8 cellular contexts compared by ENCODE assay signal in genomic region chr6:16206595-16207037, GRCh38. TPM values are rescaled to one million over a fixed set of nuclear protein-coding genes. Genes with fewer than 3 reads are reported as not detected.
A peak's percentile ranks its signal among the peaks of the same experiment; 100 is the strongest.
DNase-seq lines count a peak whose midpoint lies in the region; TF ChIP-seq lines count a peak whose summit lies in the region.

No MANE protein-coding gene starts in this region.

- CTCF ChIA-PET in AG04449 (lab: Yijun Ruan, JAX): interaction anchor here (0.7 to 9.3 kb wide), 21 partner anchors 9 to 582 kb away, joined by 3 to 145 read pairs (median 6); no protein-coding TSS in a partner anchor

- DNase-seq in AG04449 (ENCODE audit: low read depth, low spot score) (peak; percentile 65), GM12864 (ENCODE audit: low read depth) (no peak), NB4 (ENCODE audit: low read depth) (peak; percentile 79), SW 1271 (lab: John Stamatoyannopoulos, UW) (peak; percentile 30 to 84), caudate nucleus (lab: John Stamatoyannopoulos, UW) (peak in 36 of 61 donors; percentile 3 to 81 (median 20)), kidney epithelial cell (ENCODE audit: low read depth) (peak; percentile 43), GOT3 (lab: John Stamatoyannopoulos, UW) (no peak)
- peak; percentile 38 to 45 for DNase-seq in stimulated activated CD4-positive, alpha-beta T cell treated with anti-CD3 and anti-CD28 coated beads, Interleukin-2, amount 100 ng/mL, for 24 hours

- POLR2A ChIA-PET in AG04449 (lab: Yijun Ruan, JAX): no interaction called here

- no peak overlapping the region for H3K4me3 ChIP-seq in AG04449 (ENCODE audit: low read depth, low read length)
- no peak overlapping the region for H3K4me3 ChIP-seq in GM12864 (ENCODE audit: low read depth, low read length)
- no peak overlapping the region for H3K4me3 ChIP-seq in NB4 (ENCODE audit: low read depth, low read length)
- no peak overlapping the region for H3K4me3 ChIP-seq in kidney epithelial cell (ENCODE audit: low read depth, low read length)

- H3K27me3 ChIP-seq in kidney epithelial cell (ENCODE audit: control insufficient read depth, insufficient read depth, low read length): no peaks in the 10 kb centered on the region

- TF ChIP-seq POLR2A in NB4 (IDR thresholded peaks at IDR 0.05; ENCODE audit: extremely low read depth, insufficient read length): no peak

- H3K36me3 ChIP-seq in kidney epithelial cell (ENCODE audit: control insufficient read depth, insufficient read depth, low read length): no peaks in the 10 kb centered on the region

- no peak overlapping the region for H3K27ac ChIP-seq in caudate nucleus (ENCODE audit: low read depth, low read length)

- TF ChIP-seq CTCF in AG04449 (IDR thresholded peaks at IDR 0.05; ENCODE audit: insufficient read depth, low read length, missing control alignments): peak; percentile 85
- peak; percentile 95 for TF ChIP-seq CTCF in GM12864 (IDR thresholded peaks at IDR 0.05; ENCODE audit: low read depth, low read length, missing control alignments)
- peak; percentile 92 for TF ChIP-seq CTCF in NB4 (IDR thresholded peaks at IDR 0.05; ENCODE audit: low read depth, low read length)
- TF ChIP-seq CTCF in kidney epithelial cell (IDR thresholded peaks at IDR 0.05; ENCODE audit: insufficient read depth, low read length, poor library complexity, severe bottlenecking): peak; percentile 89

RNA-seq across cellular contexts. Expression of gene GMPR, which starts 31.8 kb away (rescaled TPM):
- 0.96 and 2.5 TPM in 2 replicates for total RNA-seq in kidney epithelial cell

Comparison
In these comparisons a context has a peak if more than half of its experiments do, and no peak if none do; other contexts are left out.
1. DNase-seq: peak in AG04449 (single experiment), NB4 (single experiment), SW 1271 (2 of 2), caudate nucleus (36 of 61), kidney epithelial cell (single experiment) and stimulated activated CD4-positive, alpha-beta T cell treated with anti-CD3 and anti-CD28 coated beads, Interleukin-2, amount 100 ng/mL, for 24 hours (2 of 2); none in GM12864 (single experiment) and GOT3 (single experiment).
2. Peak in every context shown above with its lines, with median percentiles within 50 percentile points of each other: CTCF ChIP-seq.